1 cellular context compared by ENCODE assay signal in the genomic region with DNA sequence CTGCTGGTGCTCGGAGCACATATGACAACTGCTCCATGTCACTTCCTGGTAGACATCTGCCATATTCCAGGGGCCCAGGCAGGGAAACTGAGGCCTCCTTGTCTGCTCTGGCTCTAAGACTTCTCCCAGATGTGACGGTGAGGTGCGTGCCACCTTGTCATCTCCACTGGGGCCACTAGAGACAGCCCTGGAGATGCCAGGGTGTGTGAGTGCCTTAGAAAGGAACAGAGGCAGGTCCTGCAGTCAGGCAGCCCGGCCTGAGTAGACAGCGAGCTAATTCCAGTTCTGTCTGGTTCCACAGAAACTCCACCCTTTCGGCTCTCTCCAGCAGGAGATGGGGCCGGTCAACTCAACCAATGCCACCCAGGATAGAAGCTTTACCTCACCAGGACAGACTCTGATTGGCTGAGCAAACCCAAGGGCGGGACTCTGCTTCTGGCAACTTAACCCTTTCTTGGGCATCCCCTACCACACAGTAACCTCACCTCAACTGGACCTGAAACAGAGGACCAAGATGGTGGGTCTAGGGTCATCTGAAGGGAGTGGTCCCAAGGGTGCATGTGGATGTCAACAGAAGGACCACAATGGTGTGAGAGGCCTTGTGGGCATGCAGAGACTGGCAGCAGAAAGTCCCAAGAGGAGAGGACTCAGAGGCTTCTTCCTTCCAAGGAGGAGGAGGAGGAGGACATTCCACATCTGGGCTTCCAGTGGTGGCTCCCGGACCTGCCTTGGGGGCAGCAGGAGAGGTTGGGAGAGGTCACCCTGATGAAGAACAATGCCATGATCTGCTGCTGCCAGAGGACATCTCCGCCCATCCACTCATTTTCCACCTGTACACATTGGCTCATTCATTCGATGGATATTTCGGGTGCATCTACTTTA.
TF ChIP-seq lines count a peak whose summit lies in the region.

No MANE protein-coding gene starts in this region.

TF ChIP-seq in H1, 55 proteins besides CTCF, POLR2A, EP300 and RAD21 (continued from another document):
- TF ChIP-seq, protein P1, sequence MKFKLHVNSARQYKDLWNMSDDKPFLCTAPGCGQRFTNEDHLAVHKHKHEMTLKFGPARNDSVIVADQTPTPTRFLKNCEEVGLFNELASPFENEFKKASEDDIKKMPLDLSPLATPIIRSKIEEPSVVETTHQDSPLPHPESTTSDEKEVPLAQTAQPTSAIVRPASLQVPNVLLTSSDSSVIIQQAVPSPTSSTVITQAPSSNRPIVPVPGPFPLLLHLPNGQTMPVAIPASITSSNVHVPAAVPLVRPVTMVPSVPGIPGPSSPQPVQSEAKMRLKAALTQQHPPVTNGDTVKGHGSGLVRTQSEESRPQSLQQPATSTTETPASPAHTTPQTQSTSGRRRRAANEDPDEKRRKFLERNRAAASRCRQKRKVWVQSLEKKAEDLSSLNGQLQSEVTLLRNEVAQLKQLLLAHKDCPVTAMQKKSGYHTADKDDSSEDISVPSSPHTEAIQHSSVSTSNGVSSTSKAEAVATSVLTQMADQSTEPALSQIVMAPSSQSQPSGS (IDR thresholded peaks at IDR 0.05; ENCODE audit: low read length) = peak; percentile 97
- no peak for TF ChIP-seq RBBP5 (IDR thresholded peaks at IDR 0.05; ENCODE audit: borderline replicate concordance, low read depth, low read length)
- TF ChIP-seq HDAC6 (IDR thresholded peaks at IDR 0.05; ENCODE audit: low read depth, low read length) = no peak
- TF ChIP-seq TAF1 (IDR thresholded peaks at IDR 0.05; ENCODE audit: low read depth, low read length) = peak; percentile 63; the same call in 1 of the 2 replicates
- peak; percentile 13; the same call in 1 of the 2 replicates for TF ChIP-seq SP2 (IDR thresholded peaks at IDR 0.05; ENCODE audit: low read length)
- peak; percentile 75 for TF ChIP-seq SP1 (IDR thresholded peaks at IDR 0.05; ENCODE audit: low read depth, low read length)
TF ChIP-seq in H1: peak in this region for 5.
